ENCODE assay signal across 20 cellular contexts in the genomic region with DNA sequence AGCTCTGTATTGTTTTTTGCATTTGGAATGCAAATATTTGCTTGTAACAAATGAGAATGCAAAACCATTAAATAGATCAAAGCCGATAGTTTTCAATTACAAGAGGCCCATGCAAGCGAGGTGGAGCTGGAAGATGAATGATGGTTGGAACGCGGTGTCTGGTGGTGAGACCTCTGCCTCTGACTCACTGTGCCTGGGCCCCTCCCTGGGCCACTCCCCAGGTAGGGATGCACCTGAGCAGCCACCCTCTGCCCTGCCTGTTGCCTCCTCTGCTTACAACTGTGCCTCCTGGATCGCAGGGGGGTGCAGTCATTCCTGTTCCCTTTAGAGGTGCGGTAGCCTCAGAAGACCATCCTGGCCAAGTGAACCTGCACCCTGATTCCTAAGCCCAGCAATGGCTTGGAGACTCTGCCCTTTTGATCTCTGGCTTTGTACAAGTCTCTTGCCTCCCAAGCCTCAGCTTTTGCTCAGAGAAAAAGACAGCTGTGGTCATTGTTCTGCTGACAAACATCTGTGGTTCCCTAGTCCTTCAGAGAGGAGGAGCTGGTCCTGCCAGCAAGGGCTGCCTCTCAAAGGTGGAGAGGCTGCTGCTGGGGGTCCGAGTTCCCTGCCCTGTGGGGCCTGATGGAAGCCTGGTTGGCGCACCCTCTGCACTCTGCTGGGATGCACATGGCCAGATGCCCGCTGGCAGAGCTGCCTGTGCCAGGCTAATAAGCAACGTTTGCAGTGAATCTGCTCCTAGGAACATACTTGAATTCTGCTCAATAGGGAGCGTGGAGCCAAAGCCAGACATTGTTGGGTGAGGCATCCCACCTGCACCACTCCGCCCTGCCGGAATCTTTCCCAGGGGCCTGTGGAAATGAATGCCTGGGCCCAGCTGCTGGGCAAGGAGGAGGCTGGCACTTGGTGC.
DNase-seq lines count a peak whose midpoint lies in the region; ATAC-seq and TF ChIP-seq lines count a peak whose summit lies in the region.
"Had no signal": no experiment of that assay in that cellular context is flagged by ENCODE, and none has a peak within 500 bp of the region (broad histone marks: within the 10 kb centered on the region; RNA-seq: fewer than 3 reads in every experiment).

No MANE protein-coding gene starts in this region.

- H3K27ac Mint-ChIP-seq in activated CD4-positive, alpha-beta T cell treated with anti-CD3 and anti-CD28 coated beads, Interleukin-2, amount 10 ng/mL, durations not matched to agents 7 days and 5 days: no peak overlapping the region
- H3K27ac Mint-ChIP-seq: B cell; CD4-positive, alpha-beta T cell had no signal

- DNase-seq in DMS79 treated with DMSO at 0.1 percent for 48 hours (lab: John Stamatoyannopoulos, UW) (peak; percentile 28), RWPE1 (ENCODE audit: low spot score) (peak; percentile 36), inferior parietal cortex (ENCODE audit: extremely low spot score) (peak; percentile 41), nucleus accumbens (lab: John Stamatoyannopoulos, UW) (peak in 40 of 56 donors; percentile 3 to 62 (median 30)), NCI-H2171 (lab: John Stamatoyannopoulos, UW) (no peak), germinal center (ENCODE audit: low spot score) (no peak)
- DNase-seq in activated CD4-positive, alpha-beta T cell treated with anti-CD3 and anti-CD28 coated beads, Interleukin-2, amount 10 ng/mL, durations not matched to agents 7 days and 5 days: no peak
- DNase-seq: ACHN, Calu3, DND-41, GDM1, GOT3, NCI-H1048, NCI-H1694 treated with DMSO at 0.1 percent for 48 hours, NCI-H2171 treated with DMSO at 0.1 percent for 48 hours, NCI-H510A had no signal

- POLR2A ChIA-PET in RWPE1 (lab: Yijun Ruan, JAX; ENCODE audit: low non-redundant PET): interaction anchor here (0.6 kb wide), 1 partner anchor 10 kb away, joined by 3 read pairs; no protein-coding TSS in a partner anchor
- POLR2A ChIA-PET in activated CD4-positive, alpha-beta T cell treated with anti-CD3 and anti-CD28 coated beads, Interleukin-2, amount 10 ng/mL, durations not matched to agents 7 days and 5 days (lab: Charles Lee): no interaction called here

- H3K27me3 Mint-ChIP-seq in activated CD4-positive, alpha-beta T cell treated with anti-CD3 and anti-CD28 coated beads, Interleukin-2, amount 10 ng/mL, durations not matched to agents 7 days and 5 days: no peaks in the 10 kb centered on the region

- no peak for TF ChIP-seq CTCF in RWPE1 (conservative IDR thresholded peaks at IDR 0.05; ENCODE audit: low read depth)

- H3K27ac ChIP-seq in RWPE1: no peak overlapping the region
- H3K27ac ChIP-seq: HL-60 had no signal

- no peak for ATAC-seq in HG03342 (IDR thresholded peaks at IDR 0.05; ENCODE audit: unreplicated experiment)

- H3K4me1 Mint-ChIP-seq in activated CD4-positive, alpha-beta T cell treated with anti-CD3 and anti-CD28 coated beads, Interleukin-2, amount 10 ng/mL, durations not matched to agents 7 days and 5 days: no peaks in the 10 kb centered on the region
- H3K4me1 Mint-ChIP-seq: B cell had no signal

- CTCF ChIA-PET in RWPE1 (lab: Yijun Ruan, JAX): no interaction called here
- CTCF ChIA-PET in activated CD4-positive, alpha-beta T cell treated with anti-CD3 and anti-CD28 coated beads, Interleukin-2, amount 10 ng/mL, durations not matched to agents 7 days and 5 days (lab: Charles Lee): no interaction called here

- no peaks in the 10 kb centered on the region for H3K36me3 Mint-ChIP-seq in activated CD4-positive, alpha-beta T cell treated with anti-CD3 and anti-CD28 coated beads, Interleukin-2, amount 10 ng/mL, durations not matched to agents 7 days and 5 days (ENCODE audit: low read depth)

- H3K9me3 Mint-ChIP-seq in activated CD4-positive, alpha-beta T cell treated with anti-CD3 and anti-CD28 coated beads, Interleukin-2, amount 10 ng/mL, durations not matched to agents 7 days and 5 days: no peaks in the 10 kb centered on the region
- H3K9me3 Mint-ChIP-seq: CD4-positive, alpha-beta T cell had no signal

- H3K4me3 Mint-ChIP-seq in activated CD4-positive, alpha-beta T cell treated with anti-CD3 and anti-CD28 coated beads, Interleukin-2, amount 10 ng/mL, durations not matched to agents 7 days and 5 days: no peak overlapping the region
- H3K4me3 Mint-ChIP-seq: B cell; CD4-positive, alpha-beta T cell had no signal

Comparison
In these comparisons a context has a peak if more than half of its experiments do, and no peak if none do; other contexts are left out.
1. DNase-seq: peak in DMS79 treated with DMSO at 0.1 percent for 48 hours (single experiment), RWPE1 (single experiment), inferior parietal cortex (single experiment) and nucleus accumbens (40 of 56); none in NCI-H2171 (single experiment), activated CD4-positive, alpha-beta T cell treated with anti-CD3 and anti-CD28 coated beads, Interleukin-2, amount 10 ng/mL, durations not matched to agents 7 days and 5 days (single experiment) and germinal center (single experiment).